ENCODE assay signal across 16 cellular contexts in the genomic region with DNA sequence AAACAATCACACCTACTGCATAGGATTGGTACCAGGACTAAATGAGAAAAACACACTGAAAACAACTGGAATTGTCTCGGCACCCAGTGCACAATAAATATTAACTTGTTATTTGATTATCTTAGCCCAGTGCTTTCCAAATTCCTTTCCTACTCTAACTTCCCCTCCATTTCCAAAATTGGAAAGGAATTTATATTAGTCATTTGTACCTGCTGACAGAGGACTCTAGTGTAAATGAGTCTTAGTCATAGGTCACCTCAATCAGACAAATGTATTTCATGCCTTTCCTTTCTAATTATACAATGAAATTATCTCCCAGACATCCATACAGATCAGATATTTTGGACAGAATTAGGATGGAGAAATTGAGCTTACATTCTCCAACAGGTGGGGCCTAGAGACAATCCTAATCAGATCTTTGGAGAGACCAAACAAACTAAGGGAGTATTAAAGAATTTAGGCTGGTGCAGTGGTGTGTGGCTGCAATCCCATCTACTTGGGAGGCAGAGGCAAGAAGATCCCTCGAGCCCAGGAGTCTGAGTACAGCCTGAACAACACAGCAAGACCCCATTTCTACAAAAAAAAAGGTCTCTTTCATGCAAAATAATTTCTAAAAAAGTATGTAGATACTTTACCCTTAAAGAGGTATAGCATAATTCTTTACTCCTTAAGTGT. TPM values are rescaled to one million over a fixed set of nuclear protein-coding genes. Genes with fewer than 3 reads are reported as not detected.
DNase-seq lines count a peak whose midpoint lies in the region; TF ChIP-seq lines count a peak whose summit lies in the region.
"Had no signal": no experiment of that assay in that cellular context is flagged by ENCODE, and none has a peak within 500 bp of the region (broad histone marks: within the 10 kb centered on the region; RNA-seq: fewer than 3 reads in every experiment).

No MANE protein-coding gene starts in this region.

- peak overlapping the region; percentile 73 for H3K4me2 ChIP-seq in PC-9

- TF ChIP-seq CTCF in PC-9 (conservative IDR thresholded peaks at IDR 0.05) (no peak), vagina (IDR thresholded peaks at IDR 0.05) (no peak)

- H3K79me2 ChIP-seq in PC-9 (ENCODE audit: low read depth) = peaks cover 87% of the 10 kb centered on the region

- H3K4me3 Mint-ChIP-seq in activated T-cell treated with anti-CD3 and anti-CD28 coated beads, Interleukin-2, amount 50 U/mL, for 24 hours = no peak overlapping the region

- H3K27ac ChIP-seq in PC-9 (peak overlapping the region; percentile 56), esophagus (ENCODE audit: low read depth in 2 of 2, low read length in 1 of 2) (peak overlapping the region; percentile 12 to 42), vagina (no peak overlapping the region)
- H3K27ac ChIP-seq: WERI-Rb-1 had no signal

- H3K36me3 Mint-ChIP-seq in activated T-cell treated with anti-CD3 and anti-CD28 coated beads, Interleukin-2, amount 50 U/mL, for 24 hours (ENCODE audit: low read depth) = no peaks in the 10 kb centered on the region

- CTCF ChIA-PET in PC-9 (lab: Charles Lee) = no interaction called here

- intact Hi-C loops in PC-9 (cut with micrococcal nuclease; ENCODE audit: unreplicated experiment) (no loop called here), vagina (cut with DNase I) (no loop called here)

- H3K4me1 ChIP-seq in PC-9 (replicated peaks; ENCODE audit: insufficient read depth) (peaks cover 46% of the 10 kb centered on the region), esophagus (ENCODE audit: control insufficient read depth in 2 of 2, insufficient read depth in 2 of 2, low read length in 1 of 2) (peaks cover 3 to 4% of the 10 kb centered on the region in 2 donors), vagina (peaks cover 39% of the 10 kb centered on the region)

- H3K27me3 ChIP-seq in PC-9 (ENCODE audit: insufficient read depth, low read depth) = no peaks in the 10 kb centered on the region
- H3K27me3 ChIP-seq in esophagus (ENCODE audit: control insufficient read depth in 1 of 2, insufficient read depth in 2 of 2, low read length in 2 of 2) = no peaks in the 10 kb centered on the region
- H3K27me3 ChIP-seq in vagina = no peaks in the 10 kb centered on the region

- H4K20me1 ChIP-seq in PC-9 (ENCODE audit: insufficient read depth) = peaks cover 3% of the 10 kb centered on the region; the same call in 1 of the 2 replicates

- no peaks in the 10 kb centered on the region for H3K9me3 ChIP-seq in PC-9 (ENCODE audit: insufficient read depth, low read depth)
- no peaks in the 10 kb centered on the region for H3K9me3 ChIP-seq in esophagus (ENCODE audit: control insufficient read depth in 2 of 2, insufficient read depth in 1 of 2, low read depth in 1 of 2, low read length in 1 of 2)
- H3K9me3 ChIP-seq in vagina = no peaks in the 10 kb centered on the region

- BruUV-seq in PC-9 (replicated peaks; lab: Mats Ljungman, UMichigan) = no TSS peak

- H3K9me3 Mint-ChIP-seq in activated T-cell treated with anti-CD3 and anti-CD28 coated beads, Interleukin-2, amount 50 U/mL, for 24 hours = no peaks in the 10 kb centered on the region

- no peaks in the 10 kb centered on the region for H3K4me1 Mint-ChIP-seq in activated T-cell treated with anti-CD3 and anti-CD28 coated beads, Interleukin-2, amount 50 U/mL, for 24 hours (ENCODE audit: low read depth)

- peak; percentile 65 for DNase-seq in A172 (ENCODE audit: low spot score)
- DNase-seq in PC-9 = peak in 1 of 2 experiments; percentile 83
- peak; percentile 50 to 83 for DNase-seq in lung microvascular endothelial cell (ENCODE audit: low read depth in 2 of 2)
- no peak for DNase-seq in activated T-cell treated with anti-CD3 and anti-CD28 coated beads, Interleukin-2, amount 50 U/mL, for 24 hours
- DNase-seq in vagina (ENCODE audit: extremely low spot score in 2 of 2) = no peak
- no peak for DNase-seq in GM19240 (ENCODE audit: insufficient read length, low spot score)
- no peak for DNase-seq in effector CD4-positive, alpha-beta T cell
- DNase-seq: activated T-cell treated with anti-CD3 and anti-CD28 coated beads, Interleukin-2, amount 50 U/mL, for 1 hour; cerebellar nuclear complex; glutamatergic neuron; midbrain; SHP77 treated with DMSO at 0.1 percent for 48 hours; WERI-Rb-1 had no signal

- H3F3A ChIP-seq in PC-9 (ENCODE audit: insufficient read depth, low read depth) = peaks cover 23% of the 10 kb centered on the region

- no peak overlapping the region for H3K27ac Mint-ChIP-seq in activated T-cell treated with anti-CD3 and anti-CD28 coated beads, Interleukin-2, amount 50 U/mL, for 24 hours

- H3K4me3 ChIP-seq in PC-9 (no peak overlapping the region; the same call in 1 of the 2 replicates), esophagus (ENCODE audit: low read depth in 1 of 2, low read length in 2 of 2) (no peak overlapping the region), vagina (no peak overlapping the region)
- H3K4me3 ChIP-seq: skin epidermis had no signal

- H2AFZ ChIP-seq in PC-9 = no peak overlapping the region

- WGBS in esophagus, 2 donors = 44 to 48% methylated on average over 2 of the region's 2 CpGs

- no peaks in the 10 kb centered on the region for H3K9me2 ChIP-seq in PC-9 (ENCODE audit: insufficient read depth)

- POLR2A ChIA-PET in PC-9 (lab: Charles Lee; ENCODE audit: unreplicated experiment) = interaction anchor here (0.5 to 1.0 kb wide), 4 partner anchors 9 to 196 kb away, joined by 3 to 10 read pairs (median 4); no protein-coding TSS in a partner anchor

- peaks cover 22% of the 10 kb centered on the region for H3K27me3 Mint-ChIP-seq in activated T-cell treated with anti-CD3 and anti-CD28 coated beads, Interleukin-2, amount 50 U/mL, for 24 hours

- no peak for TF ChIP-seq POLR2A in vagina (IDR thresholded peaks at IDR 0.05)

- H3K36me3 ChIP-seq in PC-9 (ENCODE audit: low read depth) = no peaks in the 10 kb centered on the region
- no peaks in the 10 kb centered on the region for H3K36me3 ChIP-seq in esophagus (ENCODE audit: control insufficient read depth in 2 of 2, insufficient read depth in 2 of 2, low read length in 1 of 2)
- H3K36me3 ChIP-seq in vagina = no peaks in the 10 kb centered on the region

RNA-seq across cellular contexts. Expression of a gene that starts 10.1 kb away (rescaled TPM):
- 18.4 and 22.9 TPM in 2 replicates for total RNA-seq in A172 (2014; rRNA removed; shearing (Covaris generic))
- total RNA-seq in PC-9 (2021) = 40.0 and 41.7 TPM in 2 replicates
- polyA plus RNA-seq in esophagus = 10 to 100 TPM; 19.1 to 22.8 TPM
- total RNA-seq in lung microvascular endothelial cell = 30.7 and 36.3 TPM in 2 replicates
- total RNA-seq in vagina = 86.4 TPM

RNA-seq across cellular contexts. Expression of a gene that starts 38.4 kb away (rescaled TPM):
- total RNA-seq in A172 (2014; rRNA removed; shearing (Covaris generic)) = not detected in 2 replicates
- total RNA-seq in PC-9 (2021) = not detected in 2 replicates
- not detected for polyA plus RNA-seq in esophagus
- not detected in 2 replicates for total RNA-seq in lung microvascular endothelial cell
- total RNA-seq in vagina = not detected
- total RNA-seq: Daoy had no signal

Comparison
In these comparisons a context has a peak if more than half of its experiments do, and no peak if none do; other contexts are left out.
1. DNase-seq: peak in A172 (single experiment) and lung microvascular endothelial cell (2 of 2); none in activated T-cell treated with anti-CD3 and anti-CD28 coated beads, Interleukin-2, amount 50 U/mL, for 24 hours (single experiment), vagina (0 of 2), GM19240 (single experiment) and effector CD4-positive, alpha-beta T cell (single experiment).